Comparison of ENCODE assay signal across 2 cellular contexts in the genomic region with DNA sequence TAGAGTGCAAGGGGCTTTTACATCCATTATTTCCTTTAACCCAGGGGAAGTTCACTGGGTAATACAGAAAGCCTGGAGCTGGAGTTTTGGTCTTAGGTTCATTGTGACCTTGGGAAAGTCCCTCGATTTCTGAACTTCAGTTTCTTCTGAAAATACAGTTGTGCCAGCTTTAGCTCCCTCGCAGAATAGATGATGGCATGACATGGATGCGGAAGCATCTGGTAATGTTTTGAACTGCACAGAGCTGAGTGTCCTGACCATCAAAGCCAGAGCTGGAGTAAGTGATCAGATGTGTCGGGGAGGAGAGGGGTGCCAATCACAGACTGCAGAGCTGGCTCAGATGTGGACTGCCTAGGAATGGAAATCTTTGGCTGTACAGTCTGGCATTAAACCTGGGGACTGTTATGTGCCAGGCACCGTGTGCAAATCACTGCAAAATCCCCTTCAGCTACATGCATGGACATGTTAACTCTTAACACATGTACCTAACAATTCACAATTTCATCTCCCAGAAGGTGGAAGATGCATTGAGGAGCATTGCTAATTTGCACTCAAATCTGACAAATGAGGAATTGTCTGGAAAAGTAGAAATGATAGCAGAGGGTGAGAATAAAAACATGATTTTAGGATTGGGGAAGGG.
TF ChIP-seq lines count a peak whose summit lies in the region.

No MANE protein-coding gene starts in this region.

TF ChIP-seq in GM12878, 131 proteins besides CTCF, POLR2A, EP300 and RAD21 (continues in another document):
- TF ChIP-seq HCFC1 (IDR thresholded peaks at IDR 0.05; ENCODE audit: low read length) (no peak), ETV6 (conservative IDR thresholded peaks at IDR 0.05 in 1 of 2, IDR thresholded peaks at IDR 0.05 in 1 of 2; ENCODE audit: borderline replicate concordance in 1 of 2, low read depth in 1 of 2) (0 out of 4 replicates have a peak, but pooled peaks of 1 of the 2 experiments have one; percentile 11), PML (IDR thresholded peaks at IDR 0.05; ENCODE audit: low read length) (peak; percentile 39; the same call in 1 of the 2 replicates), NR2C1 (IDR thresholded peaks at IDR 0.05) (0 out of 2 replicates have a peak, but pooled peaks have one; percentile 2), SP1 (IDR thresholded peaks at IDR 0.05; ENCODE audit: low read depth, low read length) (peak; percentile 41), IKZF1 (conservative IDR thresholded peaks at IDR 0.05) (peak; percentile 71), ATF2 (IDR thresholded peaks at IDR 0.05; ENCODE audit: low read length) (peak; percentile 57; the same call in 1 of the 2 replicates), SMC3 (IDR thresholded peaks at IDR 0.05; ENCODE audit: borderline replicate concordance, low read length) (no peak), MTA2 (IDR thresholded peaks at IDR 0.05; ENCODE audit: low read depth) (peak; percentile 41; the same call in 1 of the 2 replicates), MEF2B (IDR thresholded peaks at IDR 0.05; ENCODE audit: partially characterized antibody, poor library complexity, severe bottlenecking) (no peak), IRF3 (IDR thresholded peaks at IDR 0.05) (no peak), STAT1 (conservative IDR thresholded peaks at IDR 0.05) (no peak), IKZF2 (IDR thresholded peaks at IDR 0.05) (peak; percentile 69; a peak in 3 of 4 replicates), ESRRA (IDR thresholded peaks at IDR 0.05; ENCODE audit: low read length) (peak; percentile 19; the same call in 1 of the 2 replicates), NR2F1 (conservative IDR thresholded peaks at IDR 0.05) (peak; percentile 82), NFIC (IDR thresholded peaks at IDR 0.05; ENCODE audit: low read depth, low read length) (peak; percentile 49; the same call in 1 of the 2 replicates), GATAD2B (conservative IDR thresholded peaks at IDR 0.05; ENCODE audit: low read depth) (peak; percentile 35), RELB (IDR thresholded peaks at IDR 0.05; ENCODE audit: low read depth) (peak; percentile 83), YY1 (IDR thresholded peaks at IDR 0.05; ENCODE audit: low read depth, low read length) (0 out of 2 replicates have a peak, but pooled peaks have one; percentile 11), PKNOX1 (IDR thresholded peaks at IDR 0.05) (peak; percentile 82), RELA (IDR thresholded peaks at IDR 0.05; ENCODE audit: borderline replicate concordance, partially characterized antibody) (peak; percentile 90), TBL1XR1 (IDR thresholded peaks at IDR 0.05; ENCODE audit: low read depth, low read length) (0 out of 2 replicates have a peak, but pooled peaks have one; percentile 6), MLLT1 (IDR thresholded peaks at IDR 0.05) (0 out of 2 replicates have a peak, but pooled peaks have one; percentile 1), EED (IDR thresholded peaks at IDR 0.05; ENCODE audit: low read depth) (peak; percentile 59), MXI1 (IDR thresholded peaks at IDR 0.05; ENCODE audit: low read depth, low read length) (no peak), TCF12 (IDR thresholded peaks at IDR 0.05; ENCODE audit: low read depth, low read length) (no peak)

TF ChIP-seq in HepG2, 621 proteins besides CTCF, POLR2A, EP300 and RAD21:
- TF ChIP-seq, protein P1, sequence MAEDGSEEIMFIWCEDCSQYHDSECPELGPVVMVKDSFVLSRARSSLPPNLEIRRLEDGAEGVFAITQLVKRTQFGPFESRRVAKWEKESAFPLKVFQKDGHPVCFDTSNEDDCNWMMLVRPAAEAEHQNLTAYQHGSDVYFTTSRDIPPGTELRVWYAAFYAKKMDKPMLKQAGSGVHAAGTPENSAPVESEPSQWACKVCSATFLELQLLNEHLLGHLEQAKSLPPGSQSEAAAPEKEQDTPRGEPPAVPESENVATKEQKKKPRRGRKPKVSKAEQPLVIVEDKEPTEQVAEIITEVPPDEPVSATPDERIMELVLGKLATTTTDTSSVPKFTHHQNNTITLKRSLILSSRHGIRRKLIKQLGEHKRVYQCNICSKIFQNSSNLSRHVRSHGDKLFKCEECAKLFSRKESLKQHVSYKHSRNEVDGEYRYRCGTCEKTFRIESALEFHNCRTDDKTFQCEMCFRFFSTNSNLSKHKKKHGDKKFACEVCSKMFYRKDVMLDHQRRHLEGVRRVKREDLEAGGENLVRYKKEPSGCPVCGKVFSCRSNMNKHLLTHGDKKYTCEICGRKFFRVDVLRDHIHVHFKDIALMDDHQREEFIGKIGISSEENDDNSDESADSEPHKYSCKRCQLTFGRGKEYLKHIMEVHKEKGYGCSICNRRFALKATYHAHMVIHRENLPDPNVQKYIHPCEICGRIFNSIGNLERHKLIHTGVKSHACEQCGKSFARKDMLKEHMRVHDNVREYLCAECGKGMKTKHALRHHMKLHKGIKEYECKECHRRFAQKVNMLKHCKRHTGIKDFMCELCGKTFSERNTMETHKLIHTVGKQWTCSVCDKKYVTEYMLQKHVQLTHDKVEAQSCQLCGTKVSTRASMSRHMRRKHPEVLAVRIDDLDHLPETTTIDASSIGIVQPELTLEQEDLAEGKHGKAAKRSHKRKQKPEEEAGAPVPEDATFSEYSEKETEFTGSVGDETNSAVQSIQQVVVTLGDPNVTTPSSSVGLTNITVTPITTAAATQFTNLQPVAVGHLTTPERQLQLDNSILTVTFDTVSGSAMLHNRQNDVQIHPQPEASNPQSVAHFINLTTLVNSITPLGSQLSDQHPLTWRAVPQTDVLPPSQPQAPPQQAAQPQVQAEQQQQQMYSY (CRISPR knock-in tag; IDR thresholded peaks at IDR 0.05) = peak; percentile 88
- TF ChIP-seq DMAP1 (CRISPR knock-in tag; IDR thresholded peaks at IDR 0.05) (no peak), SRY (CRISPR knock-in tag; IDR thresholded peaks at IDR 0.05) (no peak), ELK4 (CRISPR knock-in tag; IDR thresholded peaks at IDR 0.05; ENCODE audit: borderline replicate concordance) (no peak), RERE (CRISPR knock-in tag; IDR thresholded peaks at IDR 0.05; ENCODE audit: low read depth) (no peak)
- TF ChIP-seq, protein P2, sequence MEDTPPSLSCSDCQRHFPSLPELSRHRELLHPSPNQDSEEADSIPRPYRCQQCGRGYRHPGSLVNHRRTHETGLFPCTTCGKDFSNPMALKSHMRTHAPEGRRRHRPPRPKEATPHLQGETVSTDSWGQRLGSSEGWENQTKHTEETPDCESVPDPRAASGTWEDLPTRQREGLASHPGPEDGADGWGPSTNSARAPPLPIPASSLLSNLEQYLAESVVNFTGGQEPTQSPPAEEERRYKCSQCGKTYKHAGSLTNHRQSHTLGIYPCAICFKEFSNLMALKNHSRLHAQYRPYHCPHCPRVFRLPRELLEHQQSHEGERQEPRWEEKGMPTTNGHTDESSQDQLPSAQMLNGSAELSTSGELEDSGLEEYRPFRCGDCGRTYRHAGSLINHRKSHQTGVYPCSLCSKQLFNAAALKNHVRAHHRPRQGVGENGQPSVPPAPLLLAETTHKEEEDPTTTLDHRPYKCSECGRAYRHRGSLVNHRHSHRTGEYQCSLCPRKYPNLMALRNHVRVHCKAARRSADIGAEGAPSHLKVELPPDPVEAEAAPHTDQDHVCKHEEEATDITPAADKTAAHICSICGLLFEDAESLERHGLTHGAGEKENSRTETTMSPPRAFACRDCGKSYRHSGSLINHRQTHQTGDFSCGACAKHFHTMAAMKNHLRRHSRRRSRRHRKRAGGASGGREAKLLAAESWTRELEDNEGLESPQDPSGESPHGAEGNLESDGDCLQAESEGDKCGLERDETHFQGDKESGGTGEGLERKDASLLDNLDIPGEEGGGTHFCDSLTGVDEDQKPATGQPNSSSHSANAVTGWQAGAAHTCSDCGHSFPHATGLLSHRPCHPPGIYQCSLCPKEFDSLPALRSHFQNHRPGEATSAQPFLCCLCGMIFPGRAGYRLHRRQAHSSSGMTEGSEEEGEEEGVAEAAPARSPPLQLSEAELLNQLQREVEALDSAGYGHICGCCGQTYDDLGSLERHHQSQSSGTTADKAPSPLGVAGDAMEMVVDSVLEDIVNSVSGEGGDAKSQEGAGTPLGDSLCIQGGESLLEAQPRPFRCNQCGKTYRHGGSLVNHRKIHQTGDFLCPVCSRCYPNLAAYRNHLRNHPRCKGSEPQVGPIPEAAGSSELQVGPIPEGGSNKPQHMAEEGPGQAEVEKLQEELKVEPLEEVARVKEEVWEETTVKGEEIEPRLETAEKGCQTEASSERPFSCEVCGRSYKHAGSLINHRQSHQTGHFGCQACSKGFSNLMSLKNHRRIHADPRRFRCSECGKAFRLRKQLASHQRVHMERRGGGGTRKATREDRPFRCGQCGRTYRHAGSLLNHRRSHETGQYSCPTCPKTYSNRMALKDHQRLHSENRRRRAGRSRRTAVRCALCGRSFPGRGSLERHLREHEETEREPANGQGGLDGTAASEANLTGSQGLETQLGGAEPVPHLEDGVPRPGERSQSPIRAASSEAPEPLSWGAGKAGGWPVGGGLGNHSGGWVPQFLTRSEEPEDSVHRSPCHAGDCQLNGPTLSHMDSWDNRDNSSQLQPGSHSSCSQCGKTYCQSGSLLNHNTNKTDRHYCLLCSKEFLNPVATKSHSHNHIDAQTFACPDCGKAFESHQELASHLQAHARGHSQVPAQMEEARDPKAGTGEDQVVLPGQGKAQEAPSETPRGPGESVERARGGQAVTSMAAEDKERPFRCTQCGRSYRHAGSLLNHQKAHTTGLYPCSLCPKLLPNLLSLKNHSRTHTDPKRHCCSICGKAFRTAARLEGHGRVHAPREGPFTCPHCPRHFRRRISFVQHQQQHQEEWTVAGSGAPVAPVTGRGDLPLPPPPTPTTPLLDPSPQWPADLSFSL (CRISPR knock-in tag; IDR thresholded peaks at IDR 0.05) = no peak
